ENCODE assay signal across 9 cellular contexts in the genomic region with DNA sequence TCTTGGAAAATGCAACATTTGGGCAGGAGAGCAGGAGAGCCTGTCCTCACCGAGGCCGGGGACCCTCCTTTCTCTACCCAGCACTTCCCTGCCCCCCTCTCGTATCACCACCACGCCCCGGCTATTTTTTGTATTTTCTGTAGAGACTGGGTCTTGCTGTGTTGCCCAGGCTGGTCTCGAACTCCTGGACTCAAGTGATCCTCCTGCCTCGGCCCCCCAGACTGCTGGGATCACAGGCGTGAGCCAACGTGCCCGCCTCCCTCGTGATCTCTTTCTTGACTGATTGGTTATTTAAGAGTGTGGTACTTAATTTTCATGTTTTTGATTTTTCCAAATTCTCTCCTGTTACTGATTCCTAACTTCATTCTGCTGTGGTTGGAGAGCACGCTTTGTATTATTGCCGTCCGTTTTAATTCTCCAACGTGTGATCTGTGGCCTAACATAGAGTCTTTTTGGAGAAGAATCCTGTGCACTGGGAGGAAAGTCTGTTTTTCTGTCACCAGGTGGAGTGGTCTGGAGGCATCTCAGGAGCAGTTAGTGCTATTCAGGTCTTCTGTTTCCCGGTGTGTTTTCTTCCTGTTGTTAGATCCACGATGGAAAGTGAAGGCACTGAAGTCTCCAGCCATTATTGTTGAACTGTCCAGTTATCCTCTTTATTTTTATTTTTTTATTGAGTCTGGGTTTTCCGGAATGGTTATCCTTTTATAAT. TPM values are rescaled to one million over a fixed set of nuclear protein-coding genes. Genes with fewer than 3 reads are reported as not detected.
A peak's percentile ranks its signal among the peaks of the same experiment; 100 is the strongest.
DNase-seq lines count a peak whose midpoint lies in the region; ATAC-seq, FAIRE-seq and TF ChIP-seq lines count a peak whose summit lies in the region.
"Had no signal": no experiment of that assay in that cellular context is flagged by ENCODE, and none has a peak within 500 bp of the region (broad histone marks: within the 10 kb centered on the region; RNA-seq: fewer than 3 reads in every experiment).

No MANE protein-coding gene starts in this region.

- no peaks in the 10 kb centered on the region for H3K9me3 Mint-ChIP-seq in T-helper 1 cell treated with Interleukin-12 subunit alpha and Interleukin-12 subunit beta and Interleukin-4 antibody, amounts not matched to agents 30 μg/mL and 1 μg/mL, for 36 hours
- no peaks in the 10 kb centered on the region for H3K9me3 Mint-ChIP-seq in T-cell

- DNase-seq in T-helper 1 cell = no peak
- no peak for DNase-seq in T-cell
- no peak for DNase-seq in fibroblast of pulmonary artery (ENCODE audit: low read depth)
- DNase-seq in small intestine = peak; percentile 18
- DNase-seq in NOMO-1 treated with dmso at 0.1 percent for 144 hours (lab: John Stamatoyannopoulos, UW; ENCODE audit: unreplicated experiment) = no peak
- no peak for DNase-seq in NCI-H82 treated with DMSO at 0.1 percent for 48 hours (lab: John Stamatoyannopoulos, UW; ENCODE audit: unreplicated experiment)
- DNase-seq: erythroblast had no signal

- peaks cover 16% of the 10 kb centered on the region for H3K4me1 Mint-ChIP-seq in T-helper 1 cell treated with Interleukin-12 subunit alpha and Interleukin-12 subunit beta and Interleukin-4 antibody, amounts not matched to agents 30 μg/mL and 1 μg/mL, for 36 hours (ENCODE audit: low read depth)
- peaks cover 14 to 23% (median 18%) of the 10 kb centered on the region in 3 donors for H3K4me1 Mint-ChIP-seq in T-cell

- CTCF ChIA-PET in T-cell (lab: Charles Lee) = no interaction called here

- POLR2A ChIA-PET in T-cell (lab: Charles Lee) = interaction anchor here in 1 of 2 donors (0.6 kb wide), 1 partner anchor 18 kb away, joined by 3 read pairs; no protein-coding TSS in a partner anchor

- no peaks in the 10 kb centered on the region for H3K36me3 ChIP-seq in small intestine (ENCODE audit: control insufficient read depth in 2 of 2, insufficient read depth in 2 of 2, low read length in 2 of 2)

- FAIRE-seq in small intestine (lab: Jason Lieb, UNC) = no peak

- peaks cover 42% of the 10 kb centered on the region for H3K27me3 Mint-ChIP-seq in T-helper 1 cell treated with Interleukin-12 subunit alpha and Interleukin-12 subunit beta and Interleukin-4 antibody, amounts not matched to agents 30 μg/mL and 1 μg/mL, for 36 hours (ENCODE audit: low read depth)
- peaks cover 8 to 31% of the 10 kb centered on the region in 2 donors for H3K27me3 Mint-ChIP-seq in T-cell

- H3K9me3 ChIP-seq in small intestine (ENCODE audit: control insufficient read depth, low read depth) = no peaks in the 10 kb centered on the region

- H3K4me1 ChIP-seq in small intestine (ENCODE audit: control insufficient read depth in 2 of 2, insufficient read depth in 1 of 2, low read depth in 1 of 2, low read length in 1 of 2) = peaks cover 0 to 1% of the 10 kb centered on the region in 2 donors

- TF ChIP-seq CTCF in fibroblast of pulmonary artery (IDR thresholded peaks at IDR 0.05; ENCODE audit: low read length, missing control alignments) = no peak

- H3K27ac Mint-ChIP-seq in T-helper 1 cell treated with Interleukin-12 subunit alpha and Interleukin-12 subunit beta and Interleukin-4 antibody, amounts not matched to agents 30 μg/mL and 1 μg/mL, for 36 hours = peak overlapping the region; percentile 66
- no peak overlapping the region for H3K27ac Mint-ChIP-seq in T-cell

- WGBS in small intestine, 3 donors = 51 to 76% (median 58%) methylated on average over 18 of the region's 18 CpGs

- H3K27ac ChIP-seq in small intestine (ENCODE audit: low read depth in 1 of 2, low read length in 1 of 2) = peak overlapping the region; percentile 49 to 90

- H3K27me3 ChIP-seq in small intestine (ENCODE audit: control insufficient read depth in 2 of 2, insufficient read depth in 2 of 2, low read length in 2 of 2) = no peaks in the 10 kb centered on the region

- H3K4me3 ChIP-seq in fibroblast of pulmonary artery (replicated peaks; ENCODE audit: low read depth, low read length) = peak overlapping the region; percentile 36
- peak overlapping the region; percentile 20 to 59 for H3K4me3 ChIP-seq in small intestine (ENCODE audit: low read depth in 1 of 2, low read length in 2 of 2)

- H3K36me3 Mint-ChIP-seq in T-helper 1 cell treated with Interleukin-12 subunit alpha and Interleukin-12 subunit beta and Interleukin-4 antibody, amounts not matched to agents 30 μg/mL and 1 μg/mL, for 36 hours (ENCODE audit: low read depth) = peaks cover 2% of the 10 kb centered on the region
- no peaks in the 10 kb centered on the region for H3K36me3 Mint-ChIP-seq in T-cell

- no peak for ATAC-seq in T-cell (replicated peaks in 1 of 4)
- ATAC-seq in GM18498 (IDR thresholded peaks at IDR 0.05; ENCODE audit: unreplicated experiment) = no peak

- H3K4me3 Mint-ChIP-seq in T-helper 1 cell treated with Interleukin-12 subunit alpha and Interleukin-12 subunit beta and Interleukin-4 antibody, amounts not matched to agents 30 μg/mL and 1 μg/mL, for 36 hours = peak overlapping the region; percentile 77
- H3K4me3 Mint-ChIP-seq in T-cell = peak overlapping the region; percentile 46 to 85 (median 59)

RNA-seq across cellular contexts. Expression of gene ZNF778, which starts 40.4 kb away (rescaled TPM):
- 10 to 100 TPM in 3 of 5 donors, 1 to 10 TPM in 2; 6.0 to 16.3 (median 13.6) TPM for total RNA-seq in T-cell
- 1 to 10 TPM in 2 of 3 donors, under 1 TPM in 1; 0.89 to 1.2 (median 1.1) TPM for polyA plus RNA-seq in small intestine

RNA-seq across cellular contexts. Expression of gene SLC22A31, which starts 57.6 kb away (rescaled TPM):
- 1 to 10 TPM in 3 of 5 donors, under 1 TPM in 2; 0.49 to 2.7 (median 1.3) TPM for total RNA-seq in T-cell
- 1 to 10 TPM in 2 of 3 donors, under 1 TPM in 1; 0.67 to 2.4 (median 1.2) TPM for polyA plus RNA-seq in small intestine
